In genomic region chr2:9002637-9003365, GRCh38 we compare ENCODE assay signal across 8 cellular contexts. TPM values are rescaled to one million over a fixed set of nuclear protein-coding genes. Genes with fewer than 3 reads are reported as not detected.
DNase-seq lines count a peak whose midpoint lies in the region; ATAC-seq, FAIRE-seq and TF ChIP-seq lines count a peak whose summit lies in the region.

No MANE protein-coding gene starts in this region.

- peak overlapping the region; percentile 82 for H3K4me2 ChIP-seq in SK-N-SH
- peak overlapping the region; percentile 60; the same call in 1 of the 2 replicates for H3K4me2 ChIP-seq in HepG2 (ENCODE audit: low read depth, low read length)

- H3K4me1 ChIP-seq in SK-N-SH (ENCODE audit: control insufficient read depth in 1 of 2, insufficient read depth in 2 of 2, low read depth in 1 of 2, low read length in 1 of 2): peaks cover 21 to 49% of the 10 kb centered on the region in 2 experiments; a peak in 3 of 4 replicates
- no peaks in the 10 kb centered on the region for H3K4me1 ChIP-seq in HepG2 (ENCODE audit: insufficient read depth, low read length)

- no TSS peak for BruUV-seq in Calu3 (replicated peaks; lab: Mats Ljungman, UMichigan)
- no TSS peak for BruUV-seq in HepG2 (replicated peaks; lab: Mats Ljungman, UMichigan)

- DNase-seq in Calu3 (peak; percentile 20), HFFc6 (no peak), SK-N-SH (peak; percentile 82), chondrocyte (ENCODE audit: low spot score) (no peak), HepG2 (ENCODE audit: low spot score) (no peak), pons (ENCODE audit: low spot score) (no peak), hepatic stellate cell (ENCODE audit: low spot score) (no peak)
- DNase-seq in stimulated activated naive CD8-positive, alpha-beta T cell treated with anti-CD3 and anti-CD28 coated beads, Interleukin-15, Interleukin-2, amounts not matched to agents 100 U/mL and 50 U/mL, for 24 hours: peak; percentile 6

- H3F3A ChIP-seq in SK-N-SH (replicated peaks; ENCODE audit: insufficient read depth): no peaks in the 10 kb centered on the region

- peak; percentile 17; the same call in 2 of the 3 replicates for ATAC-seq in HepG2
- no peak for ATAC-seq in stimulated activated naive CD8-positive, alpha-beta T cell treated with anti-CD3 and anti-CD28 coated beads, Interleukin-15, Interleukin-2, amounts not matched to agents 100 U/mL and 50 U/mL, for 24 hours

- H3K36me3 Mint-ChIP-seq in Calu3 (ENCODE audit: insufficient read depth, unreplicated experiment) (peaks cover 27% of the 10 kb centered on the region), HFFc6 (ENCODE audit: low read depth) (peaks cover 6% of the 10 kb centered on the region; the same call in 1 of the 2 replicates), chondrocyte (ENCODE audit: low read depth) (no peaks in the 10 kb centered on the region)

- H3K9me3 Mint-ChIP-seq in Calu3 (ENCODE audit: low read depth, unreplicated experiment) (no peaks in the 10 kb centered on the region), HFFc6 (no peaks in the 10 kb centered on the region), chondrocyte (ENCODE audit: low read depth) (no peaks in the 10 kb centered on the region)

- peak overlapping the region in 1 of 2 experiments; percentile 91; a peak in 2 of 4 replicates for H3K27ac ChIP-seq in SK-N-SH (ENCODE audit: low read depth in 2 of 2, low read length in 1 of 2)
- H3K27ac ChIP-seq in HepG2 (ENCODE audit: extremely low read length, insufficient read depth, low read length): no peak overlapping the region

- FAIRE-seq in HepG2 (lab: Jason Lieb, UNC): no peak

- peaks cover 43% of the 10 kb centered on the region for H3K4me1 Mint-ChIP-seq in Calu3 (ENCODE audit: low read depth, unreplicated experiment)
- peaks cover 57% of the 10 kb centered on the region for H3K4me1 Mint-ChIP-seq in HFFc6 (ENCODE audit: low read depth)
- H3K4me1 Mint-ChIP-seq in chondrocyte (ENCODE audit: low read depth): peaks cover 39% of the 10 kb centered on the region

- intact Hi-C loops in Calu3 (cut with micrococcal nuclease; ENCODE audit: unreplicated experiment) (loop anchor here (5.0 kb wide), 1 partner anchor 104 kb away; no protein-coding TSS in a partner anchor), HepG2 (cut with micrococcal nuclease; ENCODE audit: unreplicated experiment) (no loop called here)

- no peak; the same call in 1 of the 2 replicates for TF ChIP-seq RAD21 in SK-N-SH (IDR thresholded peaks at IDR 0.05; ENCODE audit: low read length)
- TF ChIP-seq RAD21 in HepG2 (CRISPR knock-in tag; IDR thresholded peaks at IDR 0.05): no peak

- peak overlapping the region; percentile 45; the same call in 1 of the 2 replicates for H2AFZ ChIP-seq in SK-N-SH (ENCODE audit: low read depth)
- H2AFZ ChIP-seq in HepG2 (ENCODE audit: low read length): no peak overlapping the region

- H3K4me3 Mint-ChIP-seq in Calu3 (ENCODE audit: low read depth, unreplicated experiment) (peak overlapping the region; percentile 92), HFFc6 (peak overlapping the region; percentile 91), chondrocyte (ENCODE audit: unreplicated experiment) (peak overlapping the region; percentile 90)

- H3K27me3 ChIP-seq in SK-N-SH (ENCODE audit: insufficient read depth) (no peaks in the 10 kb centered on the region), HepG2 (ENCODE audit: control insufficient read depth in 1 of 2, insufficient read depth in 2 of 2, low read length in 2 of 2) (peaks cover 0 to 42% of the 10 kb centered on the region in 2 experiments; a peak in 4 of 5 replicates)

- no peaks in the 10 kb centered on the region for H3K9me2 ChIP-seq in SK-N-SH

- H3K9me3 ChIP-seq in SK-N-SH (no peaks in the 10 kb centered on the region), HepG2 (ENCODE audit: low read length) (no peaks in the 10 kb centered on the region)

- H4K20me1 ChIP-seq in SK-N-SH (ENCODE audit: insufficient read depth): peaks cover 31% of the 10 kb centered on the region
- no peaks in the 10 kb centered on the region for H4K20me1 ChIP-seq in HepG2 (ENCODE audit: insufficient read depth, low read length)

- H3K9ac ChIP-seq in SK-N-SH: peak overlapping the region; percentile 70
- no peak overlapping the region for H3K9ac ChIP-seq in HepG2 (ENCODE audit: insufficient read depth, low read depth, low read length)

- TF ChIP-seq CTCF in Calu3 (IDR thresholded peaks at IDR 0.05; ENCODE audit: unreplicated experiment) (no peak), HFFc6 (IDR thresholded peaks at IDR 0.05) (no peak), SK-N-SH (IDR thresholded peaks at IDR 0.05) (no peak), chondrocyte (IDR thresholded peaks at IDR 0.05) (no peak), HepG2 (CRISPR knock-in tag; IDR thresholded peaks at IDR 0.05) (no peak)

- H3K79me2 ChIP-seq in SK-N-SH (ENCODE audit: insufficient read depth) (peaks cover 66% of the 10 kb centered on the region), HepG2 (ENCODE audit: insufficient read depth, low read length) (no peaks in the 10 kb centered on the region)

- POLR2A ChIA-PET in SK-N-SH (lab: Yijun Ruan, JAX) (interaction anchor here (0.8 to 1.6 kb wide), 4 partner anchors 10 to 420 kb away, joined by 3 to 6 read pairs (median 4); partner anchors contain the start of genes CPSF3 and ITGB1BP1), HepG2 (lab: Yijun Ruan, JAX) (no interaction called here)

- CTCF ChIA-PET in Calu3 (lab: Charles Lee): interaction anchor here (0.6 to 0.7 kb wide), 4 partner anchors 25 to 1896 kb away, joined by 3 to 10 read pairs (median 5); no protein-coding TSS in a partner anchor
- CTCF ChIA-PET in SK-N-SH (lab: Yijun Ruan, JAX): interaction anchor here (1.0 to 1.4 kb wide), 2 partner anchors 9 to 129 kb away, joined by 3 to 4 read pairs; no protein-coding TSS in a partner anchor
- CTCF ChIA-PET in HepG2 (lab: Yijun Ruan, JAX; ENCODE audit: low intra/inter-chr PET ratio, low total read pairs): no interaction called here

- in situ Hi-C loops in HepG2 (cut with HindIII; ENCODE audit: extremely low pct_ligation_motif_present, low pct_unique_long_range_greater_than_20kb): no loop called here

- WGBS in SK-N-SH (ENCODE audit: low lambda C conversion rate): 3% methylated on average over 42 of the region's 44 CpGs
- 36% methylated on average over 40 of the region's 44 CpGs for WGBS in HepG2 (ENCODE audit: low lambda C conversion rate)

- H3K27ac Mint-ChIP-seq in Calu3 (ENCODE audit: unreplicated experiment) (peak overlapping the region; percentile 62), HFFc6 (peak overlapping the region; percentile 57), chondrocyte (ENCODE audit: unreplicated experiment) (peak overlapping the region; percentile 54)

- H3K4me3 ChIP-seq in SK-N-SH (ENCODE audit: low read depth in 2 of 2, low read length in 1 of 2): peak overlapping the region; percentile 80 to 96
- H3K4me3 ChIP-seq in HepG2 (replicated peaks in 1 of 3; ENCODE audit: insufficient read depth in 1 of 3, low read depth in 2 of 3, low read length in 3 of 3): peak overlapping the region in 1 of 3 experiments; percentile 49; a peak in 1 of 6 replicates

- TF ChIP-seq POLR2A in HepG2 (IDR thresholded peaks at IDR 0.05; ENCODE audit: insufficient read depth in 1 of 2, low read depth in 2 of 2, low read length in 2 of 2): no peak

- H3K36me3 ChIP-seq in SK-N-SH (replicated peaks in 1 of 2; ENCODE audit: control insufficient read depth in 1 of 2, insufficient read depth in 2 of 2, low read length in 1 of 2) (peaks cover 0 to 7% of the 10 kb centered on the region in 2 experiments), HepG2 (replicated peaks in 1 of 2; ENCODE audit: control insufficient read depth in 1 of 2, insufficient read depth in 2 of 2, low read length in 2 of 2) (no peaks in the 10 kb centered on the region)

- TF ChIP-seq EP300 in SK-N-SH (IDR thresholded peaks at IDR 0.05; ENCODE audit: borderline replicate concordance in 1 of 2, low read depth in 1 of 2, low read length in 1 of 2) (no peak), HepG2 (IDR thresholded peaks at IDR 0.05; ENCODE audit: low read depth in 2 of 2, low read length in 2 of 2) (no peak), HepG2 (CRISPR knock-in tag; IDR thresholded peaks at IDR 0.05; ENCODE audit: borderline replicate concordance) (no peak)

- H3K27me3 Mint-ChIP-seq in Calu3 (ENCODE audit: unreplicated experiment) (no peaks in the 10 kb centered on the region), HFFc6 (ENCODE audit: insufficient read depth) (no peaks in the 10 kb centered on the region), chondrocyte (ENCODE audit: low read depth) (no peaks in the 10 kb centered on the region)

TF ChIP-seq in HepG2, 621 proteins besides CTCF, POLR2A, EP300 and RAD21 (continues in another document):
- TF ChIP-seq ARNT2 (CRISPR knock-in tag; IDR thresholded peaks at IDR 0.05; ENCODE audit: low read depth): 0 out of 2 replicates have a peak, but pooled peaks have one; percentile 41

RNA-seq across cellular contexts. Expression of gene MBOAT2, which starts 0.7 kb away (rescaled TPM):
- total RNA-seq in Calu3 (2022) (36.8 and 40.9 TPM in 2 replicates), chondrocyte (34.4 to 40.2 TPM (median 35.6 TPM) in 3 replicates), HepG2 (2016; rRNA removed; fragmentation: Illumina TruSeq; extraction: Trizol) (0.11 TPM in 2 replicates)
- 10 to 100 TPM; 49.8 to 66.2 (median 55.7) TPM for total RNA-seq in HFFc6 (2021; fragmentation: NEBNext Ultra II Directional; extraction: Animal tissue kit (Norgen Biotek cat#: 25700))
- polyA plus RNA-seq in SK-N-SH (2012; rRNA removed) (33.9 and 41.3 TPM in 2 replicates), HepG2 (2011; rRNA removed) (0.09 and 0.36 TPM in 2 replicates)
- polyA plus RNA-seq in SK-N-SH (2012; cell fraction: cytosol; rRNA removed): 32.1 and 33.3 TPM in 2 replicates
- polyA plus RNA-seq in SK-N-SH (2012; cell fraction: nucleus; rRNA removed): 63.1 and 166 TPM in 2 replicates
- total RNA-seq in HepG2 (2016; cell fraction: cytosol; rRNA removed; fragmentation: Illumina TruSeq; extraction: Trizol; ENCODE audit: low read depth): 0.20 and 0.71 TPM in 2 replicates
- 0.22 and 0.40 TPM in 2 replicates for total RNA-seq in HepG2 (2016; cell fraction: insoluble cytoplasmic fraction; rRNA removed; fragmentation: Illumina TruSeq; extraction: Trizol)
- total RNA-seq in HepG2 (2016; cell fraction: membrane; rRNA removed; fragmentation: Illumina TruSeq; extraction: Trizol): 0.17 and 0.34 TPM in 2 replicates
- total RNA-seq in HepG2 (2016; cell fraction: nucleus; rRNA removed; fragmentation: Illumina TruSeq; extraction: Trizol): 0.09 and 0.31 TPM in 2 replicates
- polyA plus RNA-seq in HepG2 (2011; cell fraction: cytosol; rRNA removed): 0.01 TPM in 1 of 2 replicates, not detected in the other
- polyA plus RNA-seq in HepG2 (2011; cell fraction: nucleus; rRNA removed): 0.24 TPM in 1 of 2 replicates, not detected in the other
- not detected in 2 replicates for polyA plus RNA-seq in HepG2 (2012)
- 0.19 and 0.32 TPM in 2 replicates for polyA plus RNA-seq in HepG2 (2016; cell fraction: cytosol; fragmentation: Illumina TruSeq; extraction: Trizol; ENCODE audit: low read depth)
- polyA plus RNA-seq in HepG2 (2016; cell fraction: insoluble cytoplasmic fraction; fragmentation: Illumina TruSeq; extraction: Trizol; ENCODE audit: low read depth): 0.08 TPM in 1 of 2 replicates, not detected in the other
- 0.24 and 0.25 TPM in 2 replicates for polyA plus RNA-seq in HepG2 (2016; cell fraction: membrane; fragmentation: Illumina TruSeq; extraction: Trizol; ENCODE audit: low read depth)
- not detected in 2 replicates for polyA plus RNA-seq in HepG2 (2016; cell fraction: nucleus; fragmentation: Illumina TruSeq; extraction: Trizol; ENCODE audit: insufficient read depth, low read depth)
- 0.84 and 7.1 TPM in 2 replicates for polyA minus RNA-seq in HepG2 (2011; rRNA and poly(A)+ RNA removed; ENCODE audit: low replicate concordance)
- polyA minus RNA-seq in HepG2 (2011; cell fraction: cytosol; rRNA and poly(A)+ RNA removed): not detected in 2 replicates
- 0.37 and 0.39 TPM in 2 replicates for polyA minus RNA-seq in HepG2 (2011; cell fraction: nucleus; rRNA and poly(A)+ RNA removed)

Comparison
In these comparisons a context has a peak if more than half of its experiments do, and no peak if none do; other contexts are left out.
1. DNase-seq: peak in Calu3 (single experiment), SK-N-SH (single experiment) and stimulated activated naive CD8-positive, alpha-beta T cell treated with anti-CD3 and anti-CD28 coated beads, Interleukin-15, Interleukin-2, amounts not matched to agents 100 U/mL and 50 U/mL, for 24 hours (single experiment); none in HFFc6 (single experiment), chondrocyte (single experiment), HepG2 (single experiment), pons (single experiment) and hepatic stellate cell (single experiment).
2. RNA of gene MBOAT2, which starts 0.7 kb away (total RNA-seq): 49.8 to 66.2 TPM in HFFc6, 36.8 to 40.9 TPM in Calu3 and 34.4 to 40.2 TPM in chondrocyte; 0.09 to 0.71 TPM in HepG2; every median in the first group is over 10 times any median in the second.
3. Peak in every context shown above with its lines, with median percentiles within 50 percentile points of each other: H3K27ac Mint-ChIP-seq and H3K4me3 Mint-ChIP-seq.